23 cellular contexts compared by ENCODE assay signal in the genomic region with DNA sequence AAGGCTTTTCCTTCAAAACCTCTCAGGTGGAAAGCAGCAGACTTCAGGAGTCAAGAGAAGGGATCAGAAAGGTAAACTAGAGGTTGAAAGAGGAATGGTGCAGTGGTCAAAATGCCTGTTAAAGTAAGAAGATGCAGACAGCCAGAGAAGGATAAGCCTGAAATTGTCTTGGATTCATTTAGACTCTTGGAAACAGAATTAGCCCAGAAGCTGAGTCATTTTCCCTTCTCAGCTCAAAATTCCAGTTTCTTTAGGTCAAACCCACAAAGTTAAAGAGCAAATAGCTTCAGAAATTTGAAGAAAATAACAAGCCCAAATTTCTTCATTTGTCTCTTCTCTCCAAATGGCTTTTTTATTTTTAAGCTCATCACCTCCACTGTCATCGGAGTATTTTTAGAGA.
DNase-seq lines count a peak whose midpoint lies in the region; ATAC-seq and TF ChIP-seq lines count a peak whose summit lies in the region.
"Had no signal": no experiment of that assay in that cellular context is flagged by ENCODE, and none has a peak within 500 bp of the region (broad histone marks: within the 10 kb centered on the region; RNA-seq: fewer than 3 reads in every experiment).

No MANE protein-coding gene starts in this region.

- peaks cover 19% of the 10 kb centered on the region for H3K36me3 Mint-ChIP-seq in HFFc6 (ENCODE audit: low read depth)
- H3K36me3 Mint-ChIP-seq in activated naive CD8-positive, alpha-beta T cell treated with anti-CD3 and anti-CD28 coated beads for 36 hours: peaks cover 8% of the 10 kb centered on the region
- H3K36me3 Mint-ChIP-seq in GM23338 (ENCODE audit: low read depth): peaks cover 45% of the 10 kb centered on the region

- no peaks in the 10 kb centered on the region for H3F3A ChIP-seq in GM23338 (replicated peaks; ENCODE audit: low read depth)

- DNase-seq in HFFc6: peak; percentile 43
- DNase-seq in dedifferentiated amniotic fluid mesenchymal stem cell (ENCODE audit: extremely low spot score): peak; percentile 43
- DNase-seq in hepatic stellate cell (ENCODE audit: low spot score): peak; percentile 63
- no peak for DNase-seq in tibial artery
- DNase-seq in activated naive CD8-positive, alpha-beta T cell treated with anti-CD3 and anti-CD28 coated beads for 36 hours: no peak
- DNase-seq in GM23338 (ENCODE audit: low spot score): no peak
- DNase-seq in NCI-H524 treated with DMSO at 0.1 percent for 48 hours (lab: John Stamatoyannopoulos, UW): no peak
- DNase-seq: activated CD4-positive, alpha-beta T cell treated with anti-CD3 and anti-CD28 coated beads for 36 hours; activated naive CD8-positive, alpha-beta T cell treated with anti-CD3 and anti-CD28 coated beads, Interleukin-2, amount 50 U/mL, for 24 hours; BE2C; central memory CD4-positive, alpha-beta T cell; effector memory CD4-positive, alpha-beta T cell; foreskin melanocyte; left cardiac atrium; NCI-H1105 treated with DMSO at 0.1 percent for 48 hours; NCI-H69; Right ventricle myocardium superior; SW 1271; thyroid gland had no signal

- H3K79me2 ChIP-seq in GM23338 (replicated peaks; ENCODE audit: insufficient read depth): no peaks in the 10 kb centered on the region

- no peaks in the 10 kb centered on the region for H3K9me3 ChIP-seq in tibial artery
- H3K9me3 ChIP-seq: BE2C, thyroid gland had no signal

- H4K20me1 ChIP-seq in GM23338 (replicated peaks; ENCODE audit: insufficient read depth): peaks cover 5% of the 10 kb centered on the region; the same call in 1 of the 2 replicates

- no peaks in the 10 kb centered on the region for H3K9me2 ChIP-seq in GM23338 (ENCODE audit: insufficient read depth)

- H3K4me2 ChIP-seq in GM23338: no peak overlapping the region
- H3K4me2 ChIP-seq: neural progenitor cell had no signal

- no peak overlapping the region for H2AFZ ChIP-seq in GM23338
- H2AFZ ChIP-seq: neural progenitor cell had no signal

- no peak for TF ChIP-seq CTCF in HFFc6 (IDR thresholded peaks at IDR 0.05)
- TF ChIP-seq CTCF in tibial artery (IDR thresholded peaks at IDR 0.05): no peak
- TF ChIP-seq CTCF in GM23338 (conservative IDR thresholded peaks at IDR 0.05; ENCODE audit: low read depth in 2 of 2): no peak

- H3K4me1 Mint-ChIP-seq in HFFc6 (ENCODE audit: low read depth) (peaks cover 16% of the 10 kb centered on the region), GM23338 (no peaks in the 10 kb centered on the region)
- no peaks in the 10 kb centered on the region for H3K4me1 Mint-ChIP-seq in activated naive CD8-positive, alpha-beta T cell treated with anti-CD3 and anti-CD28 coated beads for 36 hours
- H3K4me1 Mint-ChIP-seq: activated CD4-positive, alpha-beta T cell treated with anti-CD3 and anti-CD28 coated beads for 36 hours; activated naive CD8-positive, alpha-beta T cell treated with anti-CD3 and anti-CD28 coated beads, Interleukin-2, amount 50 U/mL, for 24 hours; neural progenitor cell had no signal

- H3K4me3 Mint-ChIP-seq in HFFc6: no peak overlapping the region
- no peak overlapping the region for H3K4me3 Mint-ChIP-seq in activated naive CD8-positive, alpha-beta T cell treated with anti-CD3 and anti-CD28 coated beads for 36 hours
- no peak overlapping the region for H3K4me3 Mint-ChIP-seq in GM23338
- H3K4me3 Mint-ChIP-seq: activated CD4-positive, alpha-beta T cell treated with anti-CD3 and anti-CD28 coated beads for 36 hours; activated CD8-positive, alpha-beta memory T cell treated with anti-CD3 and anti-CD28 coated beads, Interleukin-2, amount 10 ng/mL, durations not matched to agents 7 days and 5 days; activated naive CD8-positive, alpha-beta T cell treated with anti-CD3 and anti-CD28 coated beads, Interleukin-2, amount 50 U/mL, for 24 hours; neural progenitor cell had no signal

- H3K27me3 Mint-ChIP-seq in HFFc6 (ENCODE audit: insufficient read depth): peaks cover 3% of the 10 kb centered on the region; the same call in 1 of the 2 replicates
- no peaks in the 10 kb centered on the region for H3K27me3 Mint-ChIP-seq in activated naive CD8-positive, alpha-beta T cell treated with anti-CD3 and anti-CD28 coated beads for 36 hours
- H3K27me3 Mint-ChIP-seq in GM23338 (ENCODE audit: insufficient read depth, low read depth, poor library complexity): no peaks in the 10 kb centered on the region
- H3K27me3 Mint-ChIP-seq: activated CD4-positive, alpha-beta T cell treated with anti-CD3 and anti-CD28 coated beads for 36 hours; activated CD8-positive, alpha-beta memory T cell treated with anti-CD3 and anti-CD28 coated beads, Interleukin-2, amount 10 ng/mL, durations not matched to agents 7 days and 5 days; activated naive CD8-positive, alpha-beta T cell treated with anti-CD3 and anti-CD28 coated beads, Interleukin-2, amount 50 U/mL, for 24 hours had no signal

- ATAC-seq in GM23338 (no peak), GM18907 (IDR thresholded peaks at IDR 0.05; ENCODE audit: unreplicated experiment) (no peak)
- ATAC-seq: activated CD4-positive, alpha-beta T cell treated with anti-CD3 and anti-CD28 coated beads for 36 hours; activated CD8-positive, alpha-beta memory T cell treated with anti-CD3 and anti-CD28 coated beads, Interleukin-2, amount 10 ng/mL, durations not matched to agents 7 days and 5 days; activated naive CD8-positive, alpha-beta T cell treated with anti-CD3 and anti-CD28 coated beads, Interleukin-2, amount 50 U/mL, for 24 hours; left cardiac atrium had no signal

- H3K27me3 ChIP-seq in tibial artery (no peaks in the 10 kb centered on the region), GM23338 (ENCODE audit: insufficient read depth) (no peaks in the 10 kb centered on the region)
- H3K27me3 ChIP-seq: BE2C, neural progenitor cell, thyroid gland had no signal

- intact Hi-C loops in tibial artery (cut with DNase I; ENCODE audit: low total_unique reads): no loop called here

- H3K27ac ChIP-seq in tibial artery (peak overlapping the region; percentile 6 to 44), GM23338 (ENCODE audit: low read depth) (no peak overlapping the region)
- H3K27ac ChIP-seq: neural progenitor cell, thyroid gland had no signal

- H3K27ac Mint-ChIP-seq in HFFc6 (peak overlapping the region; percentile 75), GM23338 (no peak overlapping the region)
- H3K27ac Mint-ChIP-seq in activated naive CD8-positive, alpha-beta T cell treated with anti-CD3 and anti-CD28 coated beads for 36 hours: no peak overlapping the region
- H3K27ac Mint-ChIP-seq: activated CD4-positive, alpha-beta T cell treated with anti-CD3 and anti-CD28 coated beads for 36 hours; activated CD8-positive, alpha-beta memory T cell treated with anti-CD3 and anti-CD28 coated beads, Interleukin-2, amount 10 ng/mL, durations not matched to agents 7 days and 5 days; activated naive CD8-positive, alpha-beta T cell treated with anti-CD3 and anti-CD28 coated beads, Interleukin-2, amount 50 U/mL, for 24 hours; activated T-helper 2 cell treated with anti-CD3 and anti-CD28 coated beads, Interferon-gamma antibody, Interleukin-2, Interleukin-4, amounts not matched to agents 10 μg/mL and 5 μg/mL and 100 μg/mL, durations not matched to agents 14 hours and 24 hours and 36 hours had no signal

- H3K36me3 ChIP-seq in tibial artery (peaks cover 56 to 97% (median 75%) of the 10 kb centered on the region in 3 donors), GM23338 (ENCODE audit: insufficient read depth) (peaks cover 29% of the 10 kb centered on the region)

- H3K4me1 ChIP-seq in tibial artery (peaks cover 0 to 5% (median 0%) of the 10 kb centered on the region in 4 donors), GM23338 (ENCODE audit: insufficient read depth) (no peaks in the 10 kb centered on the region)
- H3K4me1 ChIP-seq: BE2C, neural progenitor cell had no signal

- no peaks in the 10 kb centered on the region for H3K9me3 Mint-ChIP-seq in HFFc6
- no peaks in the 10 kb centered on the region for H3K9me3 Mint-ChIP-seq in activated naive CD8-positive, alpha-beta T cell treated with anti-CD3 and anti-CD28 coated beads for 36 hours
- H3K9me3 Mint-ChIP-seq in GM23338: no peaks in the 10 kb centered on the region
- H3K9me3 Mint-ChIP-seq: activated naive CD8-positive, alpha-beta T cell treated with anti-CD3 and anti-CD28 coated beads, Interleukin-2, amount 50 U/mL, for 24 hours; activated T-helper 2 cell treated with anti-CD3 and anti-CD28 coated beads, Interferon-gamma antibody, Interleukin-2, Interleukin-4, amounts not matched to agents 10 μg/mL and 5 μg/mL and 100 μg/mL, durations not matched to agents 14 hours and 24 hours and 36 hours; neural progenitor cell had no signal

- H3K4me3 ChIP-seq in tibial artery (no peak overlapping the region), GM23338 (no peak overlapping the region)
- H3K4me3 ChIP-seq: neural progenitor cell, thyroid gland had no signal

TF ChIP-seq in GM23338, 12 proteins besides CTCF, POLR2A, EP300 and RAD21 (continues in another document):
- TF ChIP-seq, protein P1, sequence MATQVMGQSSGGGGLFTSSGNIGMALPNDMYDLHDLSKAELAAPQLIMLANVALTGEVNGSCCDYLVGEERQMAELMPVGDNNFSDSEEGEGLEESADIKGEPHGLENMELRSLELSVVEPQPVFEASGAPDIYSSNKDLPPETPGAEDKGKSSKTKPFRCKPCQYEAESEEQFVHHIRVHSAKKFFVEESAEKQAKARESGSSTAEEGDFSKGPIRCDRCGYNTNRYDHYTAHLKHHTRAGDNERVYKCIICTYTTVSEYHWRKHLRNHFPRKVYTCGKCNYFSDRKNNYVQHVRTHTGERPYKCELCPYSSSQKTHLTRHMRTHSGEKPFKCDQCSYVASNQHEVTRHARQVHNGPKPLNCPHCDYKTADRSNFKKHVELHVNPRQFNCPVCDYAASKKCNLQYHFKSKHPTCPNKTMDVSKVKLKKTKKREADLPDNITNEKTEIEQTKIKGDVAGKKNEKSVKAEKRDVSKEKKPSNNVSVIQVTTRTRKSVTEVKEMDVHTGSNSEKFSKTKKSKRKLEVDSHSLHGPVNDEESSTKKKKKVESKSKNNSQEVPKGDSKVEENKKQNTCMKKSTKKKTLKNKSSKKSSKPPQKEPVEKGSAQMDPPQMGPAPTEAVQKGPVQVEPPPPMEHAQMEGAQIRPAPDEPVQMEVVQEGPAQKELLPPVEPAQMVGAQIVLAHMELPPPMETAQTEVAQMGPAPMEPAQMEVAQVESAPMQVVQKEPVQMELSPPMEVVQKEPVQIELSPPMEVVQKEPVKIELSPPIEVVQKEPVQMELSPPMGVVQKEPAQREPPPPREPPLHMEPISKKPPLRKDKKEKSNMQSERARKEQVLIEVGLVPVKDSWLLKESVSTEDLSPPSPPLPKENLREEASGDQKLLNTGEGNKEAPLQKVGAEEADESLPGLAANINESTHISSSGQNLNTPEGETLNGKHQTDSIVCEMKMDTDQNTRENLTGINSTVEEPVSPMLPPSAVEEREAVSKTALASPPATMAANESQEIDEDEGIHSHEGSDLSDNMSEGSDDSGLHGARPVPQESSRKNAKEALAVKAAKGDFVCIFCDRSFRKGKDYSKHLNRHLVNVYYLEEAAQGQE (IDR thresholded peaks at IDR 0.05; ENCODE audit: unreplicated experiment): no peak

Comparison
In these comparisons a context has a peak if more than half of its experiments do, and no peak if none do; other contexts are left out.
1. DNase-seq: peak in HFFc6 (single experiment), dedifferentiated amniotic fluid mesenchymal stem cell (single experiment) and hepatic stellate cell (single experiment); none in tibial artery (0 of 2), activated naive CD8-positive, alpha-beta T cell treated with anti-CD3 and anti-CD28 coated beads for 36 hours (single experiment), GM23338 (single experiment) and NCI-H524 treated with DMSO at 0.1 percent for 48 hours (single experiment).